In the genomic region with DNA sequence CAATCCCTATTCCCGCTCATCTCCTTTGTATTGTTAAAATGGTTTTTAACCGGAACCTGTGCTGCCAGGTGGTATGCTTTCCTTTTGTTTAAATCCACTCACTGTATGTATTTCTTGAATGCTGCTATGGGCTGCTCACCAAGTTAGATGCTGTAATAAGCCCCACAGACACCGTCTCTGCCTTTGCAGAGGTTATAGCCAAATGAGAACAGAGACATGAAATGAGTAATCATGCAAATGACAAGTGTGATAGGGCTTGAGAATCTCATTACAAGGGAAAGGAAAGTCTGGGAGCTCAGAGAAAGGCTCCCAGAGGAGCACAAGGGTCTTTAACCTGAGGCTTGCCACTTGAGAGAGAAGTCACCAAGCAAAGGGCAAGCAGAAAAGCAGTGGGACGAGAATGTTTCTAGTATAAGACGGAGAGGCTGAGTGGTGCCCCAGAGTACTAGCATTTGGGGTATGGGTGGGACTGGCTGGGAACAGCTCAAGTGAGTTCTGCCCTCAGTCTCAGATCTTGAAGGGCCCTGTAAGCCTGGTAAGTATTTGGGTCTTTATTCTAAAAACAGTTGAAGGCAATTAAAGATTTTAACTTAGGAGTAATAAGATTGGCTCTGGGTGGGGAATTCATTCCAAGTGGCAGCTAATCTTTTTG, we compare ENCODE assay signal across 12 cellular contexts.
A peak's percentile ranks its signal among the peaks of the same experiment; 100 is the strongest.
DNase-seq lines count a peak whose midpoint lies in the region; ATAC-seq, FAIRE-seq and TF ChIP-seq lines count a peak whose summit lies in the region.
"Had no signal": no experiment of that assay in that cellular context is flagged by ENCODE, and none has a peak within 500 bp of the region (broad histone marks: within the 10 kb centered on the region; RNA-seq: fewer than 3 reads in every experiment).

No MANE protein-coding gene starts in this region.

- FAIRE-seq in D721Med (lab: Jason Lieb, UNC), result no peak

- peak; percentile 62 for ATAC-seq in GM18517 (IDR thresholded peaks at IDR 0.05; ENCODE audit: unreplicated experiment)
- peak; percentile 73 for ATAC-seq in GM21526 (IDR thresholded peaks at IDR 0.05; ENCODE audit: low FRiP score, unreplicated experiment)
- ATAC-seq in HG03095 (IDR thresholded peaks at IDR 0.05; ENCODE audit: unreplicated experiment), result peak; percentile 83
- no peak for ATAC-seq in GM21423 (IDR thresholded peaks at IDR 0.05; ENCODE audit: unreplicated experiment)

- DNase-seq in NCI-H748 (lab: John Stamatoyannopoulos, UW; ENCODE audit: unreplicated experiment) (peak; percentile 48), D721Med (ENCODE audit: insufficient read length, low spot score) (no peak), inferior parietal cortex (ENCODE audit: extremely low spot score) (no peak)
- DNase-seq in stimulated activated naive CD4-positive, alpha-beta T cell (lab: John Stamatoyannopoulos, UW), result no peak
- DNase-seq: activated CD4-positive, alpha-beta T cell treated with anti-CD3 and anti-CD28 coated beads for 4 hours; BE2C; MG63; occipital lobe had no signal

- no peak for TF ChIP-seq CTCF in D721Med (IDR thresholded peaks at IDR 0.05; ENCODE audit: insufficient read depth, missing control alignments)
